ENCODE assay signal across 9 cellular contexts in genomic region chrX:47091149-47091775, GRCh38. TPM values are rescaled to one million over a fixed set of nuclear protein-coding genes. Genes with fewer than 3 reads are reported as not detected.
A peak's percentile ranks its signal among the peaks of the same experiment; 100 is the strongest.
DNase-seq lines count a peak whose midpoint lies in the region; ATAC-seq and TF ChIP-seq lines count a peak whose summit lies in the region.
"Had no signal": no experiment of that assay in that cellular context is flagged by ENCODE, and none has a peak within 500 bp of the region (broad histone marks: within the 10 kb centered on the region; RNA-seq: fewer than 3 reads in every experiment).

No MANE protein-coding gene starts in this region.

- H3K36me3 Mint-ChIP-seq in activated CD8-positive, alpha-beta memory T cell treated with anti-CD3 and anti-CD28 coated beads, Interleukin-2, amount 10 ng/mL, durations not matched to agents 7 days and 5 days, result no peaks in the 10 kb centered on the region
- H3K36me3 Mint-ChIP-seq in activated T-cell treated with anti-CD3 and anti-CD28 coated beads, Interleukin-2, amount 50 U/mL, for 24 hours (ENCODE audit: low read depth), result no peaks in the 10 kb centered on the region

- H3K27ac ChIP-seq in KMS-11 (peak overlapping the region; percentile 63), caudate nucleus (ENCODE audit: low read depth, low read length) (peak overlapping the region; percentile 54)

- peaks cover 30% of the 10 kb centered on the region for H3K4me1 ChIP-seq in KMS-11 (ENCODE audit: low read depth, poor library complexity, severe bottlenecking)

- CTCF ChIA-PET in activated CD8-positive, alpha-beta memory T cell treated with anti-CD3 and anti-CD28 coated beads, Interleukin-2, amount 10 ng/mL, durations not matched to agents 7 days and 5 days (lab: Charles Lee), result interaction anchor here (1.1 kb wide), 1 partner anchor 178 kb away, joined by 4 read pairs; no protein-coding TSS in a partner anchor

- no peak overlapping the region for H3K4me3 Mint-ChIP-seq in activated CD8-positive, alpha-beta memory T cell treated with anti-CD3 and anti-CD28 coated beads, Interleukin-2, amount 10 ng/mL, durations not matched to agents 7 days and 5 days
- H3K4me3 Mint-ChIP-seq in activated T-cell treated with anti-CD3 and anti-CD28 coated beads, Interleukin-2, amount 50 U/mL, for 24 hours, result no peak overlapping the region

- no peak for TF ChIP-seq CTCF in KMS-11 (conservative IDR thresholded peaks at IDR 0.05; ENCODE audit: low read depth, low read length)

- ATAC-seq in activated CD8-positive, alpha-beta memory T cell treated with anti-CD3 and anti-CD28 coated beads, Interleukin-2, amount 10 ng/mL, durations not matched to agents 7 days and 5 days, result peak; percentile 47

- H3K27ac Mint-ChIP-seq in activated CD8-positive, alpha-beta memory T cell treated with anti-CD3 and anti-CD28 coated beads, Interleukin-2, amount 10 ng/mL, durations not matched to agents 7 days and 5 days, result peak overlapping the region; percentile 42
- H3K27ac Mint-ChIP-seq in activated T-cell treated with anti-CD3 and anti-CD28 coated beads, Interleukin-2, amount 50 U/mL, for 24 hours, result no peak overlapping the region

- H2AFZ ChIP-seq in KMS-11 (ENCODE audit: low read depth), result peak overlapping the region; percentile 56

- DNase-seq in activated CD8-positive, alpha-beta memory T cell treated with anti-CD3 and anti-CD28 coated beads, Interleukin-2, amount 10 ng/mL, durations not matched to agents 7 days and 5 days, result peak; percentile 39
- no peak for DNase-seq in activated CD8-positive, alpha-beta memory T cell treated with anti-CD3 and anti-CD28 coated beads, Interleukin-2, amount 50 U/mL, for 48 hours
- no peak for DNase-seq in caudate nucleus (lab: John Stamatoyannopoulos, UW)
- peak; percentile 4 for DNase-seq in smooth muscle cell of the brain vasculature (ENCODE audit: low read depth, low spot score)
- DNase-seq in activated T-cell treated with anti-CD3 and anti-CD28 coated beads, Interleukin-2, amount 50 U/mL, for 24 hours, result no peak
- DNase-seq in erythroblast (lab: John Stamatoyannopoulos, UW), result no peak
- DNase-seq in NCI-H1694 treated with DMSO at 0.1 percent for 48 hours (lab: John Stamatoyannopoulos, UW), result no peak
- DNase-seq: RPMI8226 had no signal

- H3K27me3 Mint-ChIP-seq in activated CD8-positive, alpha-beta memory T cell treated with anti-CD3 and anti-CD28 coated beads, Interleukin-2, amount 10 ng/mL, durations not matched to agents 7 days and 5 days, result no peaks in the 10 kb centered on the region
- peaks cover 3% of the 10 kb centered on the region for H3K27me3 Mint-ChIP-seq in activated T-cell treated with anti-CD3 and anti-CD28 coated beads, Interleukin-2, amount 50 U/mL, for 24 hours

- H4K20me1 ChIP-seq in KMS-11 (ENCODE audit: insufficient read depth), result no peaks in the 10 kb centered on the region

- no peaks in the 10 kb centered on the region for H3K36me3 ChIP-seq in KMS-11 (ENCODE audit: insufficient read depth)

- H3K27me3 ChIP-seq in KMS-11 (ENCODE audit: insufficient read depth, low read depth), result no peaks in the 10 kb centered on the region

- H3K4me3 ChIP-seq in KMS-11 (IDR thresholded peaks at IDR 0.05; ENCODE audit: insufficient read depth, low read depth, low read length), result no peak overlapping the region

- no peak for TF ChIP-seq POLR2A in erythroblast (IDR thresholded peaks at IDR 0.05; ENCODE audit: low read length)

- peak overlapping the region; percentile 93 for H3K4me2 ChIP-seq in KMS-11

- no peaks in the 10 kb centered on the region for H3K79me2 ChIP-seq in KMS-11 (ENCODE audit: insufficient read depth, low read depth)

- peak overlapping the region; percentile 37; the same call in 1 of the 2 replicates for H3K9ac ChIP-seq in KMS-11

- H3K4me1 Mint-ChIP-seq in activated CD8-positive, alpha-beta memory T cell treated with anti-CD3 and anti-CD28 coated beads, Interleukin-2, amount 10 ng/mL, durations not matched to agents 7 days and 5 days, result peaks cover 13% of the 10 kb centered on the region
- peaks cover 10% of the 10 kb centered on the region for H3K4me1 Mint-ChIP-seq in activated T-cell treated with anti-CD3 and anti-CD28 coated beads, Interleukin-2, amount 50 U/mL, for 24 hours (ENCODE audit: low read depth)

- H3K9me3 Mint-ChIP-seq in activated CD8-positive, alpha-beta memory T cell treated with anti-CD3 and anti-CD28 coated beads, Interleukin-2, amount 10 ng/mL, durations not matched to agents 7 days and 5 days (ENCODE audit: low read depth), result no peaks in the 10 kb centered on the region
- H3K9me3 Mint-ChIP-seq in activated T-cell treated with anti-CD3 and anti-CD28 coated beads, Interleukin-2, amount 50 U/mL, for 24 hours, result no peaks in the 10 kb centered on the region

RNA-seq across cellular contexts. Expression of gene RGN, which starts 13.0 kb away (rescaled TPM):
- total RNA-seq in activated CD8-positive, alpha-beta memory T cell treated with anti-CD3 and anti-CD28 coated beads, Interleukin-2, amount 10 ng/mL, durations not matched to agents 7 days and 5 days, result not detected

RNA-seq across cellular contexts. Expression of gene NDUFB11, which starts 53.2 kb away (rescaled TPM):
- 10 to 100 TPM; 82.7 to 97.6 TPM for total RNA-seq in activated CD8-positive, alpha-beta memory T cell treated with anti-CD3 and anti-CD28 coated beads, Interleukin-2, amount 10 ng/mL, durations not matched to agents 7 days and 5 days

RNA-seq across cellular contexts. Expression of gene RBM10, which starts 53.8 kb away (rescaled TPM):
- 10 to 100 TPM; 64.9 to 65.6 TPM for total RNA-seq in activated CD8-positive, alpha-beta memory T cell treated with anti-CD3 and anti-CD28 coated beads, Interleukin-2, amount 10 ng/mL, durations not matched to agents 7 days and 5 days

Comparison
In these comparisons a context has a peak if more than half of its experiments do, and no peak if none do; other contexts are left out.
1. DNase-seq: peak in activated CD8-positive, alpha-beta memory T cell treated with anti-CD3 and anti-CD28 coated beads, Interleukin-2, amount 10 ng/mL, durations not matched to agents 7 days and 5 days (single experiment) and smooth muscle cell of the brain vasculature (single experiment); none in activated CD8-positive, alpha-beta memory T cell treated with anti-CD3 and anti-CD28 coated beads, Interleukin-2, amount 50 U/mL, for 48 hours (single experiment), caudate nucleus (0 of 61), activated T-cell treated with anti-CD3 and anti-CD28 coated beads, Interleukin-2, amount 50 U/mL, for 24 hours (single experiment), erythroblast (0 of 2) and NCI-H1694 treated with DMSO at 0.1 percent for 48 hours (single experiment).